Comparison of ENCODE assay signal across 13 cellular contexts in the genomic region with DNA sequence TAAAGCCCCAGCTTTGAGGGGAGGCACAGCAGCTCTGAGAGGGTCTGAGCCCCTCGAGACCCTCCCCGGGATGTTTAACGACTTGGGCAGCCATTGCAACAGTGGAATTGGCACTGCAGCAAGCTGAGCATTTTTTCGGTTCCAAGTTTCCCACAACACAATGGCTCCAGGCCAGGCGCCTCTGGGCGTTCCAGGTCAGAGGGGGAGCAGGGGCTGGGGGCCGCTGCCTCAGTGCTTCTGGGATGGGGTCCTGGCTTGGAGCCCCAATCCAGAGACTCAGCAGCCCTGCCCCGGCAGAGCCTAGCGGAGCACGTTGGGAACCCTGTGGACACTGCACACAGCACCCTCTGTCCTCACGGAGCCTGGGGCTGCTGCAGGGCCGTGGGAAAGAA. TPM values are rescaled to one million over a fixed set of nuclear protein-coding genes. Genes with fewer than 3 reads are reported as not detected.
DNase-seq lines count a peak whose midpoint lies in the region; ATAC-seq and TF ChIP-seq lines count a peak whose summit lies in the region.
"Had no signal": no experiment of that assay in that cellular context is flagged by ENCODE, and none has a peak within 500 bp of the region (broad histone marks: within the 10 kb centered on the region; RNA-seq: fewer than 3 reads in every experiment).

No MANE protein-coding gene starts in this region.

- no peaks in the 10 kb centered on the region for H3K36me3 ChIP-seq in Panc1 (ENCODE audit: control insufficient read depth, insufficient read depth, low read length)
- H3K36me3 ChIP-seq in liver (ENCODE audit: control insufficient read depth in 4 of 4, insufficient read depth in 3 of 4, low read depth in 1 of 4, low read length in 3 of 4) = no peaks in the 10 kb centered on the region
- peaks cover 0 to 4% (median 0%) of the 10 kb centered on the region in 4 donors for H3K36me3 ChIP-seq in upper lobe of left lung

- H3K9me3 ChIP-seq in Panc1 (ENCODE audit: control insufficient read depth, insufficient read depth, low read depth, low read length) (no peaks in the 10 kb centered on the region), liver (ENCODE audit: control insufficient read depth in 4 of 4, low read length in 3 of 4) (no peaks in the 10 kb centered on the region), upper lobe of left lung (no peaks in the 10 kb centered on the region)

- POLR2A ChIA-PET in Panc1 (lab: Charles Lee) = interaction anchor here (0.5 kb wide), 1 partner anchor 8 kb away, joined by 3 read pairs; no protein-coding TSS in a partner anchor

- no TSS peak for BruUV-seq in Panc1 (replicated peaks; lab: Mats Ljungman, UMichigan)

- H3K4me1 ChIP-seq in Panc1 (ENCODE audit: control insufficient read depth, insufficient read depth, low read length) = peaks cover 66% of the 10 kb centered on the region
- H3K4me1 ChIP-seq in liver (ENCODE audit: control insufficient read depth in 4 of 4, insufficient read depth in 4 of 4, low read length in 3 of 4) = peaks cover 30 to 74% (median 61%) of the 10 kb centered on the region in 4 donors
- peaks cover 6 to 31% (median 12%) of the 10 kb centered on the region in 4 donors for H3K4me1 ChIP-seq in upper lobe of left lung

- intact Hi-C loops in Panc1 (cut with micrococcal nuclease; ENCODE audit: unreplicated experiment) (no loop called here), dorsolateral prefrontal cortex (cut with DNase I) (no loop called here)

- CTCF ChIA-PET in Panc1 (lab: Charles Lee) = no interaction called here

- no peak for TF ChIP-seq EP300 in upper lobe of left lung (IDR thresholded peaks at IDR 0.05)

- no peak for TF ChIP-seq RAD21 in liver (IDR thresholded peaks at IDR 0.05)

- H3K27ac ChIP-seq in Panc1 (ENCODE audit: low read length) (peak overlapping the region; percentile 73), dorsolateral prefrontal cortex (no peak overlapping the region), liver (ENCODE audit: low read depth in 1 of 2, low read length in 2 of 2) (peak overlapping the region; percentile 64 to 77), upper lobe of left lung (peak overlapping the region in 1 of 4 donors; percentile 56)
- H3K27ac ChIP-seq: PC-9 had no signal

- no peak overlapping the region for H3K9ac ChIP-seq in liver (ENCODE audit: low read depth in 1 of 2, low read length in 2 of 2)

- H3K27me3 ChIP-seq in Panc1 (ENCODE audit: control insufficient read depth, insufficient read depth, low read length) = no peaks in the 10 kb centered on the region
- peaks cover 0 to 44% (median 6%) of the 10 kb centered on the region in 45 donors for H3K27me3 ChIP-seq in dorsolateral prefrontal cortex
- H3K27me3 ChIP-seq in liver (ENCODE audit: control insufficient read depth in 4 of 4, insufficient read depth in 4 of 4, low read length in 3 of 4) = no peaks in the 10 kb centered on the region
- H3K27me3 ChIP-seq in upper lobe of left lung = no peaks in the 10 kb centered on the region

- TF ChIP-seq CTCF in Panc1 (IDR thresholded peaks at IDR 0.05) (no peak), dorsolateral prefrontal cortex (IDR thresholded peaks at IDR 0.05 in 54 of 56, conservative IDR thresholded peaks at IDR 0.05 in 2 of 56; ENCODE audit: low read depth in 1 of 56, partially characterized antibody in 56 of 56) (no peak), liver (IDR thresholded peaks at IDR 0.05; ENCODE audit: low read depth, low read length, missing input control) (no peak), upper lobe of left lung (IDR thresholded peaks at IDR 0.05) (no peak)

- ATAC-seq in Panc1 (no peak; the same call in 1 of the 2 replicates), upper lobe of left lung (ENCODE audit: low FRiP score in 2 of 2) (peak in 1 of 2 donors; percentile 16), GM21528 (IDR thresholded peaks at IDR 0.05; ENCODE audit: low FRiP score, unreplicated experiment) (no peak), HG03571 (IDR thresholded peaks at IDR 0.05; ENCODE audit: unreplicated experiment) (no peak)
- ATAC-seq: stimulated activated naive B cell treated with anti-CD40 and anti-IgM and Interleukin-4, amounts not matched to agents 10 μg/mL and 1 μg/mL and 100 μg/mL, for 72 hours had no signal

- no peak for TF ChIP-seq POLR2A in upper lobe of left lung (IDR thresholded peaks at IDR 0.05)

- in situ Hi-C loops in Panc1 (cut with HindIII; ENCODE audit: low pct_unique_long_range_greater_than_20kb, low sequenced_read_pairs) = no loop called here

- H3K4me3 ChIP-seq in Panc1 (ENCODE audit: low read depth in 2 of 2, low read length in 2 of 2) (0 out of 4 replicates have a peak overlapping the region, but pooled peaks of 1 of the 2 experiments have one; percentile 24), dorsolateral prefrontal cortex (peak overlapping the region in 52 of 59 donors; percentile 11 to 67 (median 34)), liver (ENCODE audit: low read depth in 1 of 3, low read length in 3 of 3) (peak overlapping the region; percentile 16 to 90 (median 84)), upper lobe of left lung (peak overlapping the region in 3 of 4 donors; percentile 26 to 40 (median 32))
- H3K4me3 ChIP-seq: PC-9 had no signal

- WGBS in liver = 31% methylated on average over 12 of the region's 12 CpGs
- 65 to 68% methylated on average over 5 to 11 of the region's 12 CpGs for WGBS in upper lobe of left lung, 2 donors

- DNase-seq in Panc1 (ENCODE audit: low read depth, low spot score) (no peak), dorsolateral prefrontal cortex (no peak), upper lobe of left lung (peak in 1 of 2 donors; percentile 55), H4 (ENCODE audit: low spot score) (no peak)
- DNase-seq in stimulated activated naive CD4-positive, alpha-beta T cell (lab: John Stamatoyannopoulos, UW) = no peak
- DNase-seq: activated CD8-positive, alpha-beta memory T cell treated with anti-CD3 and anti-CD28 coated beads for 24 hours; activated naive CD4-positive, alpha-beta T cell treated with anti-CD3 and anti-CD28 coated beads, Interleukin-2, amount 10 ng/mL, durations not matched to agents 7 days and 5 days; stimulated activated CD4-positive, alpha-beta T cell treated with anti-CD3 and anti-CD28 coated beads, Interleukin-2, amount 100 ng/mL, for 48 hours; stimulated activated naive B cell treated with anti-CD40 and anti-IgM and Interleukin-4, amounts not matched to agents 10 μg/mL and 1 μg/mL and 100 μg/mL, for 72 hours had no signal

TF ChIP-seq in liver, 16 proteins besides CTCF, POLR2A, EP300 and RAD21 (continues in another document):
- TF ChIP-seq RXRA (IDR thresholded peaks at IDR 0.05) (no peak), FOXA1 (IDR thresholded peaks at IDR 0.05) (no peak), NR2F2 (IDR thresholded peaks at IDR 0.05) (no peak), JUND (IDR thresholded peaks at IDR 0.05) (no peak), TAF1 (conservative IDR thresholded peaks at IDR 0.05) (no peak), FOXA2 (IDR thresholded peaks at IDR 0.05) (no peak), YY1 (IDR thresholded peaks at IDR 0.05) (no peak), HNF4A (conservative IDR thresholded peaks at IDR 0.05) (no peak), SP1 (IDR thresholded peaks at IDR 0.05) (no peak), EGR1 (IDR thresholded peaks at IDR 0.05; ENCODE audit: low read depth in 2 of 2) (no peak)
- TF ChIP-seq, protein P1, sequence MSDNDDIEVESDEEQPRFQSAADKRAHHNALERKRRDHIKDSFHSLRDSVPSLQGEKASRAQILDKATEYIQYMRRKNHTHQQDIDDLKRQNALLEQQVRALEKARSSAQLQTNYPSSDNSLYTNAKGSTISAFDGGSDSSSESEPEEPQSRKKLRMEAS (IDR thresholded peaks at IDR 0.05) = no peak
- TF ChIP-seq, protein P2, sequence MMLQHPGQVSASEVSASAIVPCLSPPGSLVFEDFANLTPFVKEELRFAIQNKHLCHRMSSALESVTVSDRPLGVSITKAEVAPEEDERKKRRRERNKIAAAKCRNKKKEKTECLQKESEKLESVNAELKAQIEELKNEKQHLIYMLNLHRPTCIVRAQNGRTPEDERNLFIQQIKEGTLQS (IDR thresholded peaks at IDR 0.05) = no peak
- TF ChIP-seq, protein P3, sequence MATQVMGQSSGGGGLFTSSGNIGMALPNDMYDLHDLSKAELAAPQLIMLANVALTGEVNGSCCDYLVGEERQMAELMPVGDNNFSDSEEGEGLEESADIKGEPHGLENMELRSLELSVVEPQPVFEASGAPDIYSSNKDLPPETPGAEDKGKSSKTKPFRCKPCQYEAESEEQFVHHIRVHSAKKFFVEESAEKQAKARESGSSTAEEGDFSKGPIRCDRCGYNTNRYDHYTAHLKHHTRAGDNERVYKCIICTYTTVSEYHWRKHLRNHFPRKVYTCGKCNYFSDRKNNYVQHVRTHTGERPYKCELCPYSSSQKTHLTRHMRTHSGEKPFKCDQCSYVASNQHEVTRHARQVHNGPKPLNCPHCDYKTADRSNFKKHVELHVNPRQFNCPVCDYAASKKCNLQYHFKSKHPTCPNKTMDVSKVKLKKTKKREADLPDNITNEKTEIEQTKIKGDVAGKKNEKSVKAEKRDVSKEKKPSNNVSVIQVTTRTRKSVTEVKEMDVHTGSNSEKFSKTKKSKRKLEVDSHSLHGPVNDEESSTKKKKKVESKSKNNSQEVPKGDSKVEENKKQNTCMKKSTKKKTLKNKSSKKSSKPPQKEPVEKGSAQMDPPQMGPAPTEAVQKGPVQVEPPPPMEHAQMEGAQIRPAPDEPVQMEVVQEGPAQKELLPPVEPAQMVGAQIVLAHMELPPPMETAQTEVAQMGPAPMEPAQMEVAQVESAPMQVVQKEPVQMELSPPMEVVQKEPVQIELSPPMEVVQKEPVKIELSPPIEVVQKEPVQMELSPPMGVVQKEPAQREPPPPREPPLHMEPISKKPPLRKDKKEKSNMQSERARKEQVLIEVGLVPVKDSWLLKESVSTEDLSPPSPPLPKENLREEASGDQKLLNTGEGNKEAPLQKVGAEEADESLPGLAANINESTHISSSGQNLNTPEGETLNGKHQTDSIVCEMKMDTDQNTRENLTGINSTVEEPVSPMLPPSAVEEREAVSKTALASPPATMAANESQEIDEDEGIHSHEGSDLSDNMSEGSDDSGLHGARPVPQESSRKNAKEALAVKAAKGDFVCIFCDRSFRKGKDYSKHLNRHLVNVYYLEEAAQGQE (IDR thresholded peaks at IDR 0.05) = no peak

RNA-seq across cellular contexts. Expression of a gene that starts 50.0 kb away (rescaled TPM):
- total RNA-seq in Panc1 (2021; ENCODE audit: unreplicated experiment) (676 TPM), dorsolateral prefrontal cortex (10 to 100 TPM in 118 of 120 experiments, 1 to 10 TPM in 2; 9.3 to 67.9 (median 18.9) TPM), liver (100 to 1,000 TPM; 209 to 308 TPM), upper lobe of left lung (100 to 1,000 TPM in 2 of 6 donors, 10 to 100 TPM in 4; 34.5 to 138 (median 70.5) TPM)
- 1,186 TPM for polyA plus RNA-seq in Panc1 (2012; ENCODE audit: insufficient read length)
- 100 to 1,000 TPM in 1 of 2 donors, 10 to 100 TPM in 1; 44.9 to 255 TPM for polyA plus RNA-seq in liver
- 8.4 and 15.1 TPM in 2 replicates for total RNA-seq in H4 (2014; rRNA removed; shearing (Covaris generic))

Comparison
In these comparisons a context has a peak if more than half of its experiments do, and no peak if none do; other contexts are left out.
1. H3K27ac ChIP-seq: peak in Panc1 (single experiment) and liver (2 of 2); none in dorsolateral prefrontal cortex (0 of 59).